Comparison of ENCODE assay signal across 16 cellular contexts in genomic region chr2:50135841-50136240, GRCh38.
"Had no signal": no experiment of that assay in that cellular context is flagged by ENCODE, and none has a peak within 500 bp of the region (broad histone marks: within the 10 kb centered on the region; RNA-seq: fewer than 3 reads in every experiment).

No MANE protein-coding gene starts in this region.

- DNase-seq: dermis blood vessel endothelial cell; dorsolateral prefrontal cortex; effector CD4-positive, alpha-beta T cell; effector memory CD4-positive, alpha-beta T cell; foreskin keratinocyte; glutamatergic neuron; head of caudate nucleus; heart right ventricle; hippocampal formation; left cardiac atrium; left lung; left ventricle myocardium superior; mesendoderm; midbrain had no signal

- ATAC-seq: foreskin keratinocyte, gastroesophageal sphincter, heart right ventricle, left cardiac atrium, left lung, left ventricle myocardium superior, lower lobe of right lung had no signal
